In genomic region chr5:16617272-16617973, GRCh38 we compare ENCODE assay signal across 8 cellular contexts. TPM values are rescaled to one million over a fixed set of nuclear protein-coding genes. Genes with fewer than 3 reads are reported as not detected.
A peak's percentile ranks its signal among the peaks of the same experiment; 100 is the strongest.
DNase-seq lines count a peak whose midpoint lies in the region; ATAC-seq and TF ChIP-seq lines count a peak whose summit lies in the region.

No MANE protein-coding gene starts in this region.

- H3K27ac ChIP-seq in OCI-LY3 (ENCODE audit: low read length) (no peak overlapping the region), layer of hippocampus (ENCODE audit: low read depth, low read length) (peak overlapping the region; percentile 59)

- no peaks in the 10 kb centered on the region for H3K36me3 ChIP-seq in OCI-LY3 (replicated peaks; ENCODE audit: low read depth, low read length)

- peak overlapping the region; percentile 81 for H2AFZ ChIP-seq in OCI-LY3 (ENCODE audit: low read depth, low read length)

- H3K9ac ChIP-seq in OCI-LY3 (ENCODE audit: low read length): peak overlapping the region; percentile 64

- in situ Hi-C loops in G401 (cut with HindIII; ENCODE audit: low sequenced_read_pairs): no loop called here

- H3K4me3 Mint-ChIP-seq in stimulated activated effector memory CD8-positive, alpha-beta T cell treated with anti-CD3 and anti-CD28 coated beads, Interleukin-12 subunit alpha, Interleukin-12 subunit beta, amount 100 ng/mL, for 72 hours: no peak overlapping the region
- H3K4me3 Mint-ChIP-seq in endothelial cell (ENCODE audit: unreplicated experiment): no peak overlapping the region

- TF ChIP-seq CTCF in OCI-LY3 (IDR thresholded peaks at IDR 0.05; ENCODE audit: low read depth, low read length) (no peak), endothelial cell (IDR thresholded peaks at IDR 0.05; ENCODE audit: unreplicated experiment) (no peak)

- H3K79me2 ChIP-seq in OCI-LY3 (ENCODE audit: low read length): no peaks in the 10 kb centered on the region

- DNase-seq in G401 (ENCODE audit: low spot score): peak; percentile 58
- peak; percentile 27 to 62 for DNase-seq in activated naive CD4-positive, alpha-beta T cell treated with anti-CD3 and anti-CD28 coated beads, Interleukin-2, amount 50 U/mL, for 72 hours (ENCODE audit: low spot score in 2 of 2)
- peak in 1 of 2 donors; percentile 54 for DNase-seq in stimulated activated effector memory CD8-positive, alpha-beta T cell treated with anti-CD3 and anti-CD28 coated beads, Interleukin-12 subunit alpha, Interleukin-12 subunit beta, amount 100 ng/mL, for 72 hours (ENCODE audit: low spot score in 2 of 2)
- no peak for DNase-seq in NCI-H2107 treated with DMSO at 0.1 percent for 48 hours (lab: John Stamatoyannopoulos, UW; ENCODE audit: unreplicated experiment)
- no peak for DNase-seq in endothelial cell (ENCODE audit: low spot score)
- no peak for DNase-seq in A172 (ENCODE audit: low spot score)

- peaks cover 6% of the 10 kb centered on the region for H3K4me1 ChIP-seq in OCI-LY3 (ENCODE audit: low read length)

- peak overlapping the region; percentile 99 for H3K4me2 ChIP-seq in OCI-LY3 (ENCODE audit: low read length)

- H4K20me1 ChIP-seq in OCI-LY3 (ENCODE audit: insufficient read depth, low read length): no peaks in the 10 kb centered on the region

- H3K27ac Mint-ChIP-seq in activated naive CD4-positive, alpha-beta T cell treated with anti-CD3 and anti-CD28 coated beads, Interleukin-2, amount 50 U/mL, for 72 hours: no peak overlapping the region
- no peak overlapping the region for H3K27ac Mint-ChIP-seq in stimulated activated effector memory CD8-positive, alpha-beta T cell treated with anti-CD3 and anti-CD28 coated beads, Interleukin-12 subunit alpha, Interleukin-12 subunit beta, amount 100 ng/mL, for 72 hours
- no peak overlapping the region for H3K27ac Mint-ChIP-seq in endothelial cell (ENCODE audit: unreplicated experiment)

- peaks cover 9% of the 10 kb centered on the region for H3K4me1 Mint-ChIP-seq in stimulated activated effector memory CD8-positive, alpha-beta T cell treated with anti-CD3 and anti-CD28 coated beads, Interleukin-12 subunit alpha, Interleukin-12 subunit beta, amount 100 ng/mL, for 72 hours
- H3K4me1 Mint-ChIP-seq in endothelial cell (ENCODE audit: unreplicated experiment): peaks cover 25% of the 10 kb centered on the region

- H3K36me3 Mint-ChIP-seq in activated naive CD4-positive, alpha-beta T cell treated with anti-CD3 and anti-CD28 coated beads, Interleukin-2, amount 50 U/mL, for 72 hours: peaks cover 9 to 16% of the 10 kb centered on the region in 2 donors
- H3K36me3 Mint-ChIP-seq in stimulated activated effector memory CD8-positive, alpha-beta T cell treated with anti-CD3 and anti-CD28 coated beads, Interleukin-12 subunit alpha, Interleukin-12 subunit beta, amount 100 ng/mL, for 72 hours: no peaks in the 10 kb centered on the region
- H3K36me3 Mint-ChIP-seq in endothelial cell (ENCODE audit: low read depth, unreplicated experiment): no peaks in the 10 kb centered on the region

- H3K27me3 Mint-ChIP-seq in endothelial cell (ENCODE audit: unreplicated experiment): peaks cover 7% of the 10 kb centered on the region

- peak overlapping the region; percentile 98 for H3K4me3 ChIP-seq in OCI-LY3 (ENCODE audit: low read length)

- peak; percentile 21 to 56 for ATAC-seq in activated naive CD4-positive, alpha-beta T cell treated with anti-CD3 and anti-CD28 coated beads, Interleukin-2, amount 50 U/mL, for 72 hours
- ATAC-seq in stimulated activated effector memory CD8-positive, alpha-beta T cell treated with anti-CD3 and anti-CD28 coated beads, Interleukin-12 subunit alpha, Interleukin-12 subunit beta, amount 100 ng/mL, for 72 hours: peak; percentile 4

- H3K27me3 ChIP-seq in OCI-LY3 (ENCODE audit: low read depth, low read length): no peaks in the 10 kb centered on the region
- no peaks in the 10 kb centered on the region for H3K27me3 ChIP-seq in layer of hippocampus (ENCODE audit: control insufficient read depth, insufficient read depth, low read length)

- H3K9me3 ChIP-seq in OCI-LY3 (ENCODE audit: insufficient read depth, low read length): no peaks in the 10 kb centered on the region

- no peaks in the 10 kb centered on the region for H3K9me3 Mint-ChIP-seq in activated naive CD4-positive, alpha-beta T cell treated with anti-CD3 and anti-CD28 coated beads, Interleukin-2, amount 50 U/mL, for 72 hours
- no peaks in the 10 kb centered on the region for H3K9me3 Mint-ChIP-seq in stimulated activated effector memory CD8-positive, alpha-beta T cell treated with anti-CD3 and anti-CD28 coated beads, Interleukin-12 subunit alpha, Interleukin-12 subunit beta, amount 100 ng/mL, for 72 hours
- H3K9me3 Mint-ChIP-seq in endothelial cell (ENCODE audit: unreplicated experiment): no peaks in the 10 kb centered on the region

RNA-seq across cellular contexts. Expression of gene RETREG1, which starts 0.6 kb away (rescaled TPM):
- not detected in 2 replicates for total RNA-seq in G401 (2014; rRNA removed; shearing (Covaris generic))
- 10 to 100 TPM in 1 of 2 donors, 1 to 10 TPM in 1; 7.4 to 26.5 TPM for total RNA-seq in activated naive CD4-positive, alpha-beta T cell treated with anti-CD3 and anti-CD28 coated beads, Interleukin-2, amount 50 U/mL, for 72 hours
- total RNA-seq in endothelial cell (ENCODE audit: unreplicated experiment): 15.8 TPM
- total RNA-seq in A172 (2014; rRNA removed; shearing (Covaris generic)): 20.7 and 25.4 TPM in 2 replicates

Comparison
In these comparisons a context has a peak if more than half of its experiments do, and no peak if none do; other contexts are left out.
1. DNase-seq: peak in G401 (single experiment) and activated naive CD4-positive, alpha-beta T cell treated with anti-CD3 and anti-CD28 coated beads, Interleukin-2, amount 50 U/mL, for 72 hours (2 of 2); none in NCI-H2107 treated with DMSO at 0.1 percent for 48 hours (single experiment), endothelial cell (single experiment) and A172 (single experiment).